ENCODE assay signal across 8 cellular contexts in the genomic region with DNA sequence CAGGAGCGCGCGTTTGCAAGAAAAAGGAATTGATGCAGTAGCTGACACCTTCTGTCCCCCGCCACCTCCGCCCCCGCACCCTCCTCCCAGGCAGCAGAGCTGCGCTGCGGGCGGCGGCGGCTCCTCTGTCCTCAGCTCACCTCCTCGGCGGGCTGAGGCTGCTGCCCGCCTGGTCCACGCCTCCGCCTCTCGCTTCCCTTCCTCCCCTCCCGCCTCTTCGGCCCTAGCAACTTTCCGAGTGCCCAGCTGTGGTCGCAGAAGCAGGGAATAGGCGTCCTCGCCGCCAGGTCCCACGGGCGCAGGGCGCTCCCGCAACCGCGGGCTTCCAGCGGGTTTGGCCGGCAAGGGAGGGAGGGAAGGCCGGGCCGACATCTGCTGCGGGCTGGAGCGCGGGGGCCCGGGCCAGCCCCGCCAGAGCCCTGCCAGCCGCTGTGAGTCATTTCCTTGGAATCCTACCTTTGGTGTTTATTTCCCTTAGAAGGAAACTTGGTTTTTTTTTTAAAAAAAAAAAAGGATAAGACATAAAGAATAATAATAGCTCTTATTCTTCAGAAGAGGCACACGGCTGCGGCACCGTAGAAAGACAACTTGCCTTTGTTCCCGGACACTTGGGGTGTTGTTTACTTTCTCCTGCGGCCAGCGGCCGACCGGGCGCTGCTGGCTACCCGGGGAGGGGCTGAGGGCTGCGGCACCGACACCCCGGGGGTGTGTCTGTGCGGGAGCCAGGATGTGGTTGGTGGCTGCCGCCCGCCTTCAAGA. TPM values are rescaled to one million over a fixed set of nuclear protein-coding genes. Genes with fewer than 3 reads are reported as not detected.
A peak's percentile ranks its signal among the peaks of the same experiment; 100 is the strongest.
DNase-seq lines count a peak whose midpoint lies in the region; ATAC-seq and TF ChIP-seq lines count a peak whose summit lies in the region.

No MANE protein-coding gene starts in this region.

- ATAC-seq in HG02852 (IDR thresholded peaks at IDR 0.05; ENCODE audit: unreplicated experiment) (no peak), GM21447 (IDR thresholded peaks at IDR 0.05; ENCODE audit: unreplicated experiment) (no peak)

- TF ChIP-seq CTCF in glutamatergic neuron (IDR thresholded peaks at IDR 0.05; ENCODE audit: partially characterized antibody, unreplicated experiment), result no peak

- H3K36me3 ChIP-seq in neuronal stem cell (replicated peaks in 1 of 2; ENCODE audit: control insufficient read depth in 2 of 2, insufficient read depth in 2 of 2, low read length in 2 of 2), result no peaks in the 10 kb centered on the region

- peak overlapping the region; percentile 89 for H2AK5ac ChIP-seq in neuronal stem cell (ENCODE audit: low read depth, low read length)

- H3K9ac ChIP-seq in neuronal stem cell (ENCODE audit: low read depth, low read length, poor library complexity), result peak overlapping the region; percentile 95

- H3K27ac ChIP-seq in neuronal stem cell (replicated peaks; ENCODE audit: low read length), result no peak overlapping the region

- peak overlapping the region; percentile 54 for H2BK5ac ChIP-seq in neuronal stem cell (ENCODE audit: low read length)

- H4K8ac ChIP-seq in neuronal stem cell (ENCODE audit: low read depth, low read length), result no peak overlapping the region

- H4K91ac ChIP-seq in neuronal stem cell (ENCODE audit: low read depth, low read length, poor library complexity), result no peak overlapping the region

- no peaks in the 10 kb centered on the region for H3K79me1 ChIP-seq in neuronal stem cell (ENCODE audit: low read depth, low read length)

- H2BK12ac ChIP-seq in neuronal stem cell (ENCODE audit: low read length), result no peak overlapping the region

- H3K4me3 ChIP-seq in neuronal stem cell (ENCODE audit: low read length in 2 of 2), result peak overlapping the region; percentile 52 to 98

- H3K4me1 ChIP-seq in neuronal stem cell (ENCODE audit: control insufficient read depth in 2 of 2, insufficient read depth in 1 of 2, low read depth in 1 of 2, low read length in 2 of 2), result peaks cover 17 to 28% of the 10 kb centered on the region in 2 donors

- H3K18ac ChIP-seq in neuronal stem cell (ENCODE audit: low read length), result peak overlapping the region; percentile 96

- no peak overlapping the region for H3K27ac Mint-ChIP-seq in activated naive CD8-positive, alpha-beta T cell
- no peak overlapping the region for H3K27ac Mint-ChIP-seq in glutamatergic neuron (ENCODE audit: unreplicated experiment)

- peaks cover 41% of the 10 kb centered on the region for H3K27me3 Mint-ChIP-seq in activated naive CD8-positive, alpha-beta T cell
- peaks cover 7% of the 10 kb centered on the region for H3K27me3 Mint-ChIP-seq in glutamatergic neuron (ENCODE audit: unreplicated experiment)

- no peak overlapping the region for H3K4ac ChIP-seq in neuronal stem cell (ENCODE audit: low read length)

- H3K14ac ChIP-seq in neuronal stem cell (ENCODE audit: low read length), result no peak overlapping the region

- H3K4me1 Mint-ChIP-seq in activated naive CD8-positive, alpha-beta T cell (ENCODE audit: low read depth), result peaks cover 10% of the 10 kb centered on the region
- H3K4me1 Mint-ChIP-seq in glutamatergic neuron (ENCODE audit: low read depth, unreplicated experiment), result peaks cover 22% of the 10 kb centered on the region

- H2BK120ac ChIP-seq in neuronal stem cell (ENCODE audit: low read depth, low read length), result no peak overlapping the region

- peak overlapping the region; percentile 94 for H2AFZ ChIP-seq in neuronal stem cell (ENCODE audit: low read length)

- H3K4me3 Mint-ChIP-seq in activated naive CD8-positive, alpha-beta T cell, result peak overlapping the region; percentile 56
- H3K4me3 Mint-ChIP-seq in glutamatergic neuron (ENCODE audit: unreplicated experiment), result peak overlapping the region; percentile 76

- no CpG with 5 or more reads among the region's 56 CpGs for WGBS in neuronal stem cell (ENCODE audit: extremely low coverage in 2 of 2, insufficient read length in 2 of 2, insufficient replicate concordance in 1 of 2), 2 donors

- H3K9me3 ChIP-seq in neuronal stem cell (replicated peaks in 1 of 2; ENCODE audit: control insufficient read depth in 2 of 2, insufficient read depth in 1 of 2, low read depth in 1 of 2, low read length in 2 of 2), result no peaks in the 10 kb centered on the region

- H3K27me3 ChIP-seq in neuronal stem cell (ENCODE audit: control insufficient read depth in 3 of 3, insufficient read depth in 3 of 3, low read depth in 1 of 3, low read length in 3 of 3), result peaks cover 0 to 62% (median 3%) of the 10 kb centered on the region in 3 experiments

- no peaks in the 10 kb centered on the region for H3K9me3 Mint-ChIP-seq in activated naive CD8-positive, alpha-beta T cell (ENCODE audit: low read depth)
- peaks cover 2% of the 10 kb centered on the region for H3K9me3 Mint-ChIP-seq in glutamatergic neuron (ENCODE audit: unreplicated experiment)

- peak overlapping the region; percentile 89 for H2BK15ac ChIP-seq in neuronal stem cell (ENCODE audit: low read length)

- peak overlapping the region; percentile 8 for H3K23ac ChIP-seq in neuronal stem cell (ENCODE audit: low read depth, low read length, poor library complexity)

- peak overlapping the region; percentile 93 for H3K4me2 ChIP-seq in neuronal stem cell (ENCODE audit: insufficient read depth, low read length, poor library complexity, severe bottlenecking)

- DNase-seq in DMS153 treated with DMSO at 0.1 percent for 48 hours (lab: John Stamatoyannopoulos, UW; ENCODE audit: unreplicated experiment) (peak; percentile 53), NCI-H1105 treated with DMSO at 0.1 percent for 48 hours (lab: John Stamatoyannopoulos, UW) (peak; percentile 30), glutamatergic neuron (peak; percentile 64), neuronal stem cell (ENCODE audit: low spot score) (peak; percentile 53), UCSD-AML1 (lab: John Stamatoyannopoulos, UW; ENCODE audit: unreplicated experiment) (no peak)

- H3K36me3 Mint-ChIP-seq in activated naive CD8-positive, alpha-beta T cell, result no peaks in the 10 kb centered on the region
- H3K36me3 Mint-ChIP-seq in glutamatergic neuron (ENCODE audit: unreplicated experiment), result no peaks in the 10 kb centered on the region

RNA-seq across cellular contexts. Expression of a gene that starts 1.1 kb away (rescaled TPM):
- total RNA-seq in glutamatergic neuron (ENCODE audit: unreplicated experiment), result 1.5 TPM
- polyA plus RNA-seq in neuronal stem cell (2013, experiment 1 of 2), result 10.9 TPM
- polyA plus RNA-seq in neuronal stem cell (2013, experiment 2 of 2), result 10.5 TPM
